ENCODE assay signal across 2 cellular contexts in genomic region chr19:6582515-6583489, GRCh38. TPM values are rescaled to one million over a fixed set of nuclear protein-coding genes. Genes with fewer than 3 reads are reported as not detected.
"Had no signal": no experiment of that assay in that cellular context is flagged by ENCODE, and none has a peak within 500 bp of the region (broad histone marks: within the 10 kb centered on the region; RNA-seq: fewer than 3 reads in every experiment).

No MANE protein-coding gene starts in this region.

RNA-seq across cellular contexts. Expression of gene CD70, which starts 8.1 kb away (rescaled TPM):
- total RNA-seq: cardiac muscle cell, Right ventricle myocardium inferior had no signal
- polyA plus RNA-seq: cardiac muscle cell had no signal
